25 cellular contexts compared by ENCODE assay signal in genomic region chr10:2296179-2296578, GRCh38.
"Had no signal": no experiment of that assay in that cellular context is flagged by ENCODE, and none has a peak within 500 bp of the region (broad histone marks: within the 10 kb centered on the region; RNA-seq: fewer than 3 reads in every experiment).

No MANE protein-coding gene starts in this region.

- H3K27ac ChIP-seq: esophagus squamous epithelium, lower lobe of right lung, psoas muscle, sigmoid colon, testis, tibial artery, upper lobe of left lung had no signal

- H3K4me3 ChIP-seq: esophagus squamous epithelium, lower lobe of right lung, psoas muscle, sigmoid colon, testis, tibial artery, upper lobe of left lung had no signal

- H3K4me1 ChIP-seq: esophagus squamous epithelium, lower lobe of right lung, psoas muscle, sigmoid colon, testis, tibial artery, upper lobe of left lung had no signal

- DNase-seq: cortex of kidney; effector memory CD8-positive, alpha-beta T cell; erythroblast; esophagus squamous epithelium; foreskin melanocyte; hypothalamus; left ventricle myocardium superior; lower lobe of right lung; naive thymus-derived CD8-positive, alpha-beta T cell; nephron progenitor cell; nucleus accumbens; posterior cingulate gyrus; psoas muscle; right cardiac atrium; sigmoid colon; stimulated activated CD4-positive, alpha-beta T cell treated with anti-CD3 and anti-CD28 coated beads, Interleukin-2, amount 100 ng/mL, for 24 hours; stimulated activated CD4-positive, alpha-beta T cell treated with anti-CD3 and anti-CD28 coated beads, Interleukin-4, amount 100 ng/mL, for 24 hours; stimulated activated naive CD8-positive, alpha-beta T cell treated with anti-CD3 and anti-CD28 coated beads, Interleukin-15, Interleukin-2, amounts not matched to agents 100 U/mL and 50 U/mL, for 24 hours; substantia nigra; testis; tibial artery; upper lobe of left lung had no signal

- H3K27me3 ChIP-seq: esophagus squamous epithelium, sigmoid colon, testis, tibial artery, upper lobe of left lung had no signal

- H3K9me3 ChIP-seq: esophagus squamous epithelium, lower lobe of right lung, psoas muscle, sigmoid colon, testis, tibial artery, upper lobe of left lung had no signal

- H3K36me3 ChIP-seq: esophagus squamous epithelium, lower lobe of right lung, sigmoid colon, tibial artery, upper lobe of left lung had no signal

- FAIRE-seq: endometrium, keratinocyte, urothelium cell line had no signal
